Comparison of ENCODE assay signal across 1 cellular context in the genomic region with DNA sequence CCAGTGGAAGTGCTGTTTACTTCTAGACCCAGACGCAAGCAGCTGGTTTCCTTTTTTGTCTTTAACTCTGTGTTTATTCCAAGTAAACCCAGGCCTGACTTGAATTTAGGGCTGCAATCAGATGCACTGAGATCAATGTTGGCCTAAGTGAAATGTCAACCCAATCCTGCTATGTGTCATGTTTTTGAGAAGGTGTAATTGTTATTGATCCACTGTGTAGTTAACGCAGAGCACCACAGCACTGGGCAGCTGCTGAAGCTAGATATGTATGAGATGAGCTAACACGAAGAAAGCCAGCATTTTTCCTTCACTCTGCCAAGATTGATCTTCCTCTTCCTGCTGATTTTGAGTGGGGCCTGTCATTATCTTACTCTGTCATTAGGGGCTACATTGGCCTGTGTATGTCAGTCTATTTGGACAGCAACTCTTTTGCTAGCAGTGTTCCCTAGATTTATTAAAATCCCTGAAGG.
A peak's percentile ranks its signal among the peaks of the same experiment; 100 is the strongest.
TF ChIP-seq lines count a peak whose summit lies in the region.

No MANE protein-coding gene starts in this region.

TF ChIP-seq in K562, 482 proteins besides CTCF, POLR2A, EP300 and RAD21 (continued from another document and continues in another):
- TF ChIP-seq, protein P1, sequence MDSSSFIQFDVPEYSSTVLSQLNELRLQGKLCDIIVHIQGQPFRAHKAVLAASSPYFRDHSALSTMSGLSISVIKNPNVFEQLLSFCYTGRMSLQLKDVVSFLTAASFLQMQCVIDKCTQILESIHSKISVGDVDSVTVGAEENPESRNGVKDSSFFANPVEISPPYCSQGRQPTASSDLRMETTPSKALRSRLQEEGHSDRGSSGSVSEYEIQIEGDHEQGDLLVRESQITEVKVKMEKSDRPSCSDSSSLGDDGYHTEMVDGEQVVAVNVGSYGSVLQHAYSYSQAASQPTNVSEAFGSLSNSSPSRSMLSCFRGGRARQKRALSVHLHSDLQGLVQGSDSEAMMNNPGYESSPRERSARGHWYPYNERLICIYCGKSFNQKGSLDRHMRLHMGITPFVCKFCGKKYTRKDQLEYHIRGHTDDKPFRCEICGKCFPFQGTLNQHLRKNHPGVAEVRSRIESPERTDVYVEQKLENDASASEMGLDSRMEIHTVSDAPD (CRISPR knock-in tag; IDR thresholded peaks at IDR 0.05): no peak
- peak; percentile 26; the same call in 1 of the 2 replicates for TF ChIP-seq BACH1 (tag; IDR thresholded peaks at IDR 0.05)
- TF ChIP-seq, protein P2, sequence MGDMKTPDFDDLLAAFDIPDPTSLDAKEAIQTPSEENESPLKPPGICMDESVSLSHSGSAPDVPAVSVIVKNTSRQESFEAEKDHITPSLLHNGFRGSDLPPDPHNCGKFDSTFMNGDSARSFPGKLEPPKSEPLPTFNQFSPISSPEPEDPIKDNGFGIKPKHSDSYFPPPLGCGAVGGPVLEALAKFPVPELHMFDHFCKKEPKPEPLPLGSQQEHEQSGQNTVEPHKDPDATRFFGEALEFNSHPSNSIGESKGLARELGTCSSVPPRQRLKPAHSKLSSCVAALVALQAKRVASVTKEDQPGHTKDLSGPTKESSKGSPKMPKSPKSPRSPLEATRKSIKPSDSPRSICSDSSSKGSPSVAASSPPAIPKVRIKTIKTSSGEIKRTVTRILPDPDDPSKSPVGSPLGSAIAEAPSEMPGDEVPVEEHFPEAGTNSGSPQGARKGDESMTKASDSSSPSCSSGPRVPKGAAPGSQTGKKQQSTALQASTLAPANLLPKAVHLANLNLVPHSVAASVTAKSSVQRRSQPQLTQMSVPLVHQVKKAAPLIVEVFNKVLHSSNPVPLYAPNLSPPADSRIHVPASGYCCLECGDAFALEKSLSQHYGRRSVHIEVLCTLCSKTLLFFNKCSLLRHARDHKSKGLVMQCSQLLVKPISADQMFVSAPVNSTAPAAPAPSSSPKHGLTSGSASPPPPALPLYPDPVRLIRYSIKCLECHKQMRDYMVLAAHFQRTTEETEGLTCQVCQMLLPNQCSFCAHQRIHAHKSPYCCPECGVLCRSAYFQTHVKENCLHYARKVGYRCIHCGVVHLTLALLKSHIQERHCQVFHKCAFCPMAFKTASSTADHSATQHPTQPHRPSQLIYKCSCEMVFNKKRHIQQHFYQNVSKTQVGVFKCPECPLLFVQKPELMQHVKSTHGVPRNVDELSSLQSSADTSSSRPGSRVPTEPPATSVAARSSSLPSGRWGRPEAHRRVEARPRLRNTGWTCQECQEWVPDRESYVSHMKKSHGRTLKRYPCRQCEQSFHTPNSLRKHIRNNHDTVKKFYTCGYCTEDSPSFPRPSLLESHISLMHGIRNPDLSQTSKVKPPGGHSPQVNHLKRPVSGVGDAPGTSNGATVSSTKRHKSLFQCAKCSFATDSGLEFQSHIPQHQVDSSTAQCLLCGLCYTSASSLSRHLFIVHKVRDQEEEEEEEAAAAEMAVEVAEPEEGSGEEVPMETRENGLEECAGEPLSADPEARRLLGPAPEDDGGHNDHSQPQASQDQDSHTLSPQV (IDR thresholded peaks at IDR 0.05): 0 out of 2 replicates have a peak, but pooled peaks have one; percentile 45
- 0 out of 4 replicates have a peak, but pooled peaks of 1 of the 2 experiments have one; percentile 37 for TF ChIP-seq TRIM24 (IDR thresholded peaks at IDR 0.05)
- TF ChIP-seq ZNF134 (CRISPR knock-in tag; conservative IDR thresholded peaks at IDR 0.05): no peak
- TF ChIP-seq POLR2B (IDR thresholded peaks at IDR 0.05; ENCODE audit: low read depth, partially characterized antibody): no peak
- TF ChIP-seq MAFF (IDR thresholded peaks at IDR 0.05; ENCODE audit: low read length): no peak
- no peak for TF ChIP-seq ZNF124 (CRISPR knock-in tag; IDR thresholded peaks at IDR 0.05)
- TF ChIP-seq, protein P3, sequence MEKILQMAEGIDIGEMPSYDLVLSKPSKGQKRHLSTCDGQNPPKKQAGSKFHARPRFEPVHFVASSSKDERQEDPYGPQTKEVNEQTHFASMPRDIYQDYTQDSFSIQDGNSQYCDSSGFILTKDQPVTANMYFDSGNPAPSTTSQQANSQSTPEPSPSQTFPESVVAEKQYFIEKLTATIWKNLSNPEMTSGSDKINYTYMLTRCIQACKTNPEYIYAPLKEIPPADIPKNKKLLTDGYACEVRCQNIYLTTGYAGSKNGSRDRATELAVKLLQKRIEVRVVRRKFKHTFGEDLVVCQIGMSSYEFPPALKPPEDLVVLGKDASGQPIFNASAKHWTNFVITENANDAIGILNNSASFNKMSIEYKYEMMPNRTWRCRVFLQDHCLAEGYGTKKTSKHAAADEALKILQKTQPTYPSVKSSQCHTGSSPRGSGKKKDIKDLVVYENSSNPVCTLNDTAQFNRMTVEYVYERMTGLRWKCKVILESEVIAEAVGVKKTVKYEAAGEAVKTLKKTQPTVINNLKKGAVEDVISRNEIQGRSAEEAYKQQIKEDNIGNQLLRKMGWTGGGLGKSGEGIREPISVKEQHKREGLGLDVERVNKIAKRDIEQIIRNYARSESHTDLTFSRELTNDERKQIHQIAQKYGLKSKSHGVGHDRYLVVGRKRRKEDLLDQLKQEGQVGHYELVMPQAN (IDR thresholded peaks at IDR 0.05; ENCODE audit: borderline replicate concordance): no peak
- TF ChIP-seq, protein P4, sequence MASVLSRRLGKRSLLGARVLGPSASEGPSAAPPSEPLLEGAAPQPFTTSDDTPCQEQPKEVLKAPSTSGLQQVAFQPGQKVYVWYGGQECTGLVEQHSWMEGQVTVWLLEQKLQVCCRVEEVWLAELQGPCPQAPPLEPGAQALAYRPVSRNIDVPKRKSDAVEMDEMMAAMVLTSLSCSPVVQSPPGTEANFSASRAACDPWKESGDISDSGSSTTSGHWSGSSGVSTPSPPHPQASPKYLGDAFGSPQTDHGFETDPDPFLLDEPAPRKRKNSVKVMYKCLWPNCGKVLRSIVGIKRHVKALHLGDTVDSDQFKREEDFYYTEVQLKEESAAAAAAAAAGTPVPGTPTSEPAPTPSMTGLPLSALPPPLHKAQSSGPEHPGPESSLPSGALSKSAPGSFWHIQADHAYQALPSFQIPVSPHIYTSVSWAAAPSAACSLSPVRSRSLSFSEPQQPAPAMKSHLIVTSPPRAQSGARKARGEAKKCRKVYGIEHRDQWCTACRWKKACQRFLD (CRISPR knock-in tag; IDR thresholded peaks at IDR 0.05): peak; percentile 75; the same call in 1 of the 2 replicates
- TF ChIP-seq CBX8 (IDR thresholded peaks at IDR 0.05; ENCODE audit: borderline replicate concordance, extremely low read depth, low read depth, low read length, poor library complexity, severe bottlenecking): no peak
- TF ChIP-seq, protein P5, sequence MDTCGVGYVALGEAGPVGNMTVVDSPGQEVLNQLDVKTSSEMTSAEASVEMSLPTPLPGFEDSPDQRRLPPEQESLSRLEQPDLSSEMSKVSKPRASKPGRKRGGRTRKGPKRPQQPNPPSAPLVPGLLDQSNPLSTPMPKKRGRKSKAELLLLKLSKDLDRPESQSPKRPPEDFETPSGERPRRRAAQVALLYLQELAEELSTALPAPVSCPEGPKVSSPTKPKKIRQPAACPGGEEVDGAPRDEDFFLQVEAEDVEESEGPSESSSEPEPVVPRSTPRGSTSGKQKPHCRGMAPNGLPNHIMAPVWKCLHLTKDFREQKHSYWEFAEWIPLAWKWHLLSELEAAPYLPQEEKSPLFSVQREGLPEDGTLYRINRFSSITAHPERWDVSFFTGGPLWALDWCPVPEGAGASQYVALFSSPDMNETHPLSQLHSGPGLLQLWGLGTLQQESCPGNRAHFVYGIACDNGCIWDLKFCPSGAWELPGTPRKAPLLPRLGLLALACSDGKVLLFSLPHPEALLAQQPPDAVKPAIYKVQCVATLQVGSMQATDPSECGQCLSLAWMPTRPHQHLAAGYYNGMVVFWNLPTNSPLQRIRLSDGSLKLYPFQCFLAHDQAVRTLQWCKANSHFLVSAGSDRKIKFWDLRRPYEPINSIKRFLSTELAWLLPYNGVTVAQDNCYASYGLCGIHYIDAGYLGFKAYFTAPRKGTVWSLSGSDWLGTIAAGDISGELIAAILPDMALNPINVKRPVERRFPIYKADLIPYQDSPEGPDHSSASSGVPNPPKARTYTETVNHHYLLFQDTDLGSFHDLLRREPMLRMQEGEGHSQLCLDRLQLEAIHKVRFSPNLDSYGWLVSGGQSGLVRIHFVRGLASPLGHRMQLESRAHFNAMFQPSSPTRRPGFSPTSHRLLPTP (IDR thresholded peaks at IDR 0.05; ENCODE audit: borderline replicate concordance, extremely low read depth, insufficient read length): no peak
- peak; percentile 14 to 68 for TF ChIP-seq AFF1 (IDR thresholded peaks at IDR 0.05; ENCODE audit: low read depth in 1 of 2, partially characterized antibody in 2 of 2)
- TF ChIP-seq NR2C2 (CRISPR knock-in tag; IDR thresholded peaks at IDR 0.05): no peak
- no peak; the same call in 1 of the 2 replicates for TF ChIP-seq NR2C2 (tag; IDR thresholded peaks at IDR 0.05)
- 0 out of 2 replicates have a peak, but pooled peaks have one; percentile 17 for TF ChIP-seq CREM (IDR thresholded peaks at IDR 0.05; ENCODE audit: low read depth)
- no peak for TF ChIP-seq CCNT2 (IDR thresholded peaks at IDR 0.05; ENCODE audit: borderline replicate concordance, extremely low read depth, insufficient read length, low read depth, low read length)
- 0 out of 2 replicates have a peak, but pooled peaks have one; percentile 63 for TF ChIP-seq ZKSCAN8 (CRISPR knock-in tag; IDR thresholded peaks at IDR 0.05)
- no peak for TF ChIP-seq RBBP5 (IDR thresholded peaks at IDR 0.05; ENCODE audit: borderline replicate concordance, insufficient read depth, low read length, poor library complexity, severe bottlenecking)
- TF ChIP-seq NONO (IDR thresholded peaks at IDR 0.05; ENCODE audit: low read depth in 2 of 2, low read length in 1 of 2): no peak
- TF ChIP-seq STAT5A (IDR thresholded peaks at IDR 0.05; ENCODE audit: borderline replicate concordance, low read length): peak; percentile 30; the same call in 1 of the 2 replicates
- TF ChIP-seq FOXP1 (CRISPR knock-in tag; IDR thresholded peaks at IDR 0.05): no peak
- peak; percentile 72 for TF ChIP-seq TEAD4 (IDR thresholded peaks at IDR 0.05; ENCODE audit: low read length)
- TF ChIP-seq TEAD4 (CRISPR knock-in tag; IDR thresholded peaks at IDR 0.05; ENCODE audit: borderline replicate concordance): no peak
- peak; percentile 28 to 53; a peak in 1 of 4 replicates for TF ChIP-seq FOXK2 (conservative IDR thresholded peaks at IDR 0.05 in 1 of 2, IDR thresholded peaks at IDR 0.05 in 1 of 2; ENCODE audit: low read depth in 2 of 2)
- TF ChIP-seq RCOR1 (IDR thresholded peaks at IDR 0.05; ENCODE audit: borderline replicate concordance in 1 of 2, low read depth in 2 of 2, low read length in 2 of 2): peak in 1 of 2 experiments; percentile 55; a peak in 1 of 4 replicates
- TF ChIP-seq ZNF766 (CRISPR knock-in tag; conservative IDR thresholded peaks at IDR 0.05): peak; percentile 55; the same call in 1 of the 2 replicates
- TF ChIP-seq, protein P6, sequence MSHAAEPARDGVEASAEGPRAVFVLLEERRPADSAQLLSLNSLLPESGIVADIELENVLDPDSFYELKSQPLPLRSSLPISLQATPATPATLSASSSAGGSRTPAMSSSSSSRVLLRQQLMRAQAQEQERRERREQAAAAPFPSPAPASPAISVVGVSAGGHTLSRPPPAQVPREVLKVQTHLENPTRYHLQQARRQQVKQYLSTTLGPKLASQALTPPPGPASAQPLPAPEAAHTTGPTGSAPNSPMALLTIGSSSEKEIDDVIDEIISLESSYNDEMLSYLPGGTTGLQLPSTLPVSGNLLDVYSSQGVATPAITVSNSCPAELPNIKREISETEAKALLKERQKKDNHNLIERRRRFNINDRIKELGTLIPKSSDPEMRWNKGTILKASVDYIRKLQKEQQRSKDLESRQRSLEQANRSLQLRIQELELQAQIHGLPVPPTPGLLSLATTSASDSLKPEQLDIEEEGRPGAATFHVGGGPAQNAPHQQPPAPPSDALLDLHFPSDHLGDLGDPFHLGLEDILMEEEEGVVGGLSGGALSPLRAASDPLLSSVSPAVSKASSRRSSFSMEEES (CRISPR knock-in tag; IDR thresholded peaks at IDR 0.05): no peak
- TF ChIP-seq, protein P7, sequence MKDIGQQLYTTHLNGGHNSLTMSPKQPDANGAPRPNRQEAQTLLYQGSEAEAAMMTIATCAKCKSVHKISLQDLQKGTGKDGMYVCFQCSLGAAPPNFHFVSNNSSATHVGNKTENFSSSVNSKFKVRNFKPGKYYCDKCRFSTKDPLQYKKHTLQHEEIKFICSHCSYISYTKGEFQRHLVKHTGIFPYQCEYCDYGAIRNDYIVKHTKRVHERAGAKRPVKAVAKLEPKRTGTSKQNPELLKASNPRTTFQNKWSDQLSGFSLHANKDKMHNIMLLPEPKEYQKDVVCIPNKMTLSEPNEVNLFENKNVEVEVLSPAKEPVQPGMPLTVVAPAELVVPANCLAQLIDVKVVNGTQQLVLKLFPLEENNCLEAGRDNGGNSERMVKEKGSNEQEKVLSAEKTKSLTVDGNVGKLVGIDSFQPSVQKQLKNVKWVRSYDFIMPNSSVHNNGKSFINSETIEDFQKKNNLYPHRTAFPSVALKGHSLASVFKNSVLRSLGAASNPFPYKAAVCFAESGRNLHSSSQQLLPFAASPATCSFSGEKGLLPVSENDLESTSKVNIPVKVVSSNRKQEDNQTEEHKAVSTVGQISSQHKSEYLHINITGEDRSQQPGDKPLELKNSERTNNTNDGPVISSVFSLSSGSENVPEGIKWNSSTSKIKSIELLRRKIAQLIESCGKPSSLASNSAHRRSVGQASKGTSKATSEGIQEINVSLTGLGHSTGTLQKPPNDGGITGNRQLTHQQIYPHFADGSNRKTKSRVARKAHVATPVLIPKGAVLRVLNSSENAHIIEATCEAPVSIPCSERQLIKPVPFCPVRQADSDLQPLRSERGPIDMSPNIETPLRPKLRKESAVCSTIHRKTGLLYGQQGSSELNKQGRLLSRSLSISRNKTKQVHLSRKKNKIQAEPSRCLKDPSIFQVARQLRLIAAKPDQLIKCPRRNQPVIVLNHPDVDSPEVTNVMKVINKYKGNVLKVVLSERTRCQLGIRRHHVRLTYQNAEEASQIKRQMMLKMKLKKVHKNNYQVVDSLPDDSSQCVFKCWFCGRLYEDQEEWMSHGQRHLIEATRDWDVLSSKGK (CRISPR knock-in tag; IDR thresholded peaks at IDR 0.05): no peak
- no peak for TF ChIP-seq MEF2A (IDR thresholded peaks at IDR 0.05; ENCODE audit: control insufficient read depth, low read depth, low read length)
